Comparison of ENCODE assay signal across 8 cellular contexts in genomic region chr17:7004398-7005253, GRCh38. TPM values are rescaled to one million over a fixed set of nuclear protein-coding genes. Genes with fewer than 3 reads are reported as not detected.
DNase-seq lines count a peak whose midpoint lies in the region; ATAC-seq, FAIRE-seq and TF ChIP-seq lines count a peak whose summit lies in the region.

No MANE protein-coding gene starts in this region.

- CTCF ChIA-PET in CD8-positive, alpha-beta memory T cell (lab: Charles Lee): interaction anchor here (0.7 to 5.1 kb wide), 25 partner anchors 8 to 532 kb away, joined by 3 to 98 read pairs (median 4); partner anchors contain the start of genes ALOX12, BCL6B, SLC16A13 and TEKT1
- CTCF ChIA-PET in naive thymus-derived CD4-positive, alpha-beta T cell (lab: Charles Lee): interaction anchor here (0.5 to 9.4 kb wide), 19 partner anchors 11 to 1309 kb away, joined by 3 to 121 read pairs (median 4); partner anchors contain the start of gene SLC16A13

- peak; percentile 98 for ATAC-seq in naive thymus-derived CD4-positive, alpha-beta T cell
- ATAC-seq in GM18870 (IDR thresholded peaks at IDR 0.05; ENCODE audit: unreplicated experiment): no peak
- ATAC-seq in HG03025 (IDR thresholded peaks at IDR 0.05; ENCODE audit: low FRiP score, unreplicated experiment): no peak

- DNase-seq in CD8-positive, alpha-beta memory T cell: peak in 2 of 5 donors; percentile 69 to 76
- DNase-seq in GM19239 (ENCODE audit: insufficient read length, low spot score) (peak; percentile 63), NCI-H187 (lab: John Stamatoyannopoulos, UW) (peak; percentile 21 to 51), SW480 (ENCODE audit: low spot score) (peak; percentile 85), endothelial cell (ENCODE audit: low spot score) (peak; percentile 59)
- peak in 7 of 9 donors; percentile 67 to 80 (median 77) for DNase-seq in naive thymus-derived CD4-positive, alpha-beta T cell

- peak overlapping the region in 7 of 8 donors; percentile 7 to 88 (median 67) for H3K27ac Mint-ChIP-seq in CD8-positive, alpha-beta memory T cell
- H3K27ac Mint-ChIP-seq in endothelial cell (ENCODE audit: unreplicated experiment): no peak overlapping the region
- H3K27ac Mint-ChIP-seq in naive thymus-derived CD4-positive, alpha-beta T cell: peak overlapping the region in 8 of 9 donors; percentile 5 to 60 (median 31)

- H3K9me3 Mint-ChIP-seq in CD8-positive, alpha-beta memory T cell: no peaks in the 10 kb centered on the region
- H3K9me3 Mint-ChIP-seq in endothelial cell (ENCODE audit: unreplicated experiment): no peaks in the 10 kb centered on the region
- peaks cover 0 to 2% (median 0%) of the 10 kb centered on the region in 11 donors for H3K9me3 Mint-ChIP-seq in naive thymus-derived CD4-positive, alpha-beta T cell

- intact Hi-C loops in naive thymus-derived CD4-positive, alpha-beta T cell (cut with micrococcal nuclease): loop anchor here (1.0 to 5.0 kb wide), 6 partner anchors 8 to 337 kb away; partner anchors contain the start of gene RNASEK (in 1 of the 2)

- no peaks in the 10 kb centered on the region for H3K27me3 ChIP-seq in CD8-positive, alpha-beta memory T cell (ENCODE audit: insufficient read depth, low read length, poor library complexity, severe bottlenecking)
- H3K27me3 ChIP-seq in naive thymus-derived CD4-positive, alpha-beta T cell (ENCODE audit: control insufficient read depth in 2 of 2, insufficient read depth in 2 of 2, low read length in 2 of 2): no peaks in the 10 kb centered on the region

- H3K36me3 Mint-ChIP-seq in CD8-positive, alpha-beta memory T cell: peaks cover 4 to 66% (median 16%) of the 10 kb centered on the region in 3 donors
- H3K36me3 Mint-ChIP-seq in endothelial cell (ENCODE audit: low read depth, unreplicated experiment): peaks cover 26% of the 10 kb centered on the region
- peaks cover 4 to 37% (median 13%) of the 10 kb centered on the region in 5 donors for H3K36me3 Mint-ChIP-seq in naive thymus-derived CD4-positive, alpha-beta T cell

- POLR2A ChIA-PET in CD8-positive, alpha-beta memory T cell (lab: Charles Lee): interaction anchor here (0.5 to 1.0 kb wide), 2 partner anchors 90 to 606 kb away, joined by 3 read pairs; no protein-coding TSS in a partner anchor
- POLR2A ChIA-PET in naive thymus-derived CD4-positive, alpha-beta T cell (lab: Charles Lee): interaction anchor here (0.6 to 1.5 kb wide), 5 partner anchors 11 to 161 kb away, joined by 3 to 7 read pairs (median 4); no protein-coding TSS in a partner anchor

- H3K9me3 ChIP-seq in CD8-positive, alpha-beta memory T cell (ENCODE audit: low read length): no peaks in the 10 kb centered on the region
- no peaks in the 10 kb centered on the region for H3K9me3 ChIP-seq in naive thymus-derived CD4-positive, alpha-beta T cell (ENCODE audit: control insufficient read depth in 2 of 3, low read length in 3 of 3)

- peaks cover 25 to 39% (median 36%) of the 10 kb centered on the region in 3 donors for H3K4me1 Mint-ChIP-seq in CD8-positive, alpha-beta memory T cell
- no peaks in the 10 kb centered on the region for H3K4me1 Mint-ChIP-seq in endothelial cell (ENCODE audit: unreplicated experiment)
- peaks cover 14 to 42% (median 27%) of the 10 kb centered on the region in 7 donors for H3K4me1 Mint-ChIP-seq in naive thymus-derived CD4-positive, alpha-beta T cell

- peaks cover 3% of the 10 kb centered on the region for H3K4me1 ChIP-seq in CD8-positive, alpha-beta memory T cell (ENCODE audit: insufficient read depth, low read length)
- no peaks in the 10 kb centered on the region for H3K4me1 ChIP-seq in naive thymus-derived CD4-positive, alpha-beta T cell (ENCODE audit: control insufficient read depth in 2 of 2, insufficient read depth in 2 of 2, low read length in 2 of 2)

- peak; percentile 85 for TF ChIP-seq CTCF in endothelial cell (IDR thresholded peaks at IDR 0.05; ENCODE audit: unreplicated experiment)

- H3K36me3 ChIP-seq in CD8-positive, alpha-beta memory T cell (ENCODE audit: insufficient read depth, low read length): peaks cover 24% of the 10 kb centered on the region
- peaks cover 8 to 51% (median 12%) of the 10 kb centered on the region in 3 experiments for H3K36me3 ChIP-seq in naive thymus-derived CD4-positive, alpha-beta T cell (ENCODE audit: control insufficient read depth in 2 of 3, insufficient read depth in 3 of 3, low read length in 3 of 3)

- H3K4me3 ChIP-seq in CD8-positive, alpha-beta memory T cell (ENCODE audit: low read length): no peak overlapping the region
- no peak overlapping the region for H3K4me3 ChIP-seq in naive thymus-derived CD4-positive, alpha-beta T cell (ENCODE audit: low read length)

- H3K27me3 Mint-ChIP-seq in CD8-positive, alpha-beta memory T cell: peaks cover 0 to 1% of the 10 kb centered on the region in 2 donors
- peaks cover 3% of the 10 kb centered on the region for H3K27me3 Mint-ChIP-seq in endothelial cell (ENCODE audit: unreplicated experiment)
- no peaks in the 10 kb centered on the region for H3K27me3 Mint-ChIP-seq in naive thymus-derived CD4-positive, alpha-beta T cell

- peak; percentile 91 for FAIRE-seq in GM19239 (lab: Jason Lieb, UNC)

- H3K27ac ChIP-seq in CD8-positive, alpha-beta memory T cell (ENCODE audit: low read depth, low read length): no peak overlapping the region
- H3K27ac ChIP-seq in naive thymus-derived CD4-positive, alpha-beta T cell (ENCODE audit: low read depth, low read length): no peak overlapping the region

- H3K4me3 Mint-ChIP-seq in CD8-positive, alpha-beta memory T cell: peak overlapping the region in 1 of 7 donors; percentile 18
- no peak overlapping the region for H3K4me3 Mint-ChIP-seq in endothelial cell (ENCODE audit: unreplicated experiment)
- H3K4me3 Mint-ChIP-seq in naive thymus-derived CD4-positive, alpha-beta T cell: no peak overlapping the region

RNA-seq across cellular contexts. Expression of gene RNASEK, which starts 7.8 kb away (rescaled TPM):
- total RNA-seq in CD8-positive, alpha-beta memory T cell: 100 to 1,000 TPM; 160 to 169 TPM
- polyA plus RNA-seq in CD8-positive, alpha-beta memory T cell: 795 TPM
- total RNA-seq in endothelial cell (ENCODE audit: unreplicated experiment): 249 TPM
- total RNA-seq in naive thymus-derived CD4-positive, alpha-beta T cell: 100 to 1,000 TPM; 107 to 184 (median 140) TPM
- polyA plus RNA-seq in naive thymus-derived CD4-positive, alpha-beta T cell: 100 to 1,000 TPM; 539 to 628 TPM

RNA-seq across cellular contexts. Expression of gene ALOX12, which starts 8.8 kb away (rescaled TPM):
- not detected for total RNA-seq in CD8-positive, alpha-beta memory T cell
- polyA plus RNA-seq in CD8-positive, alpha-beta memory T cell: 0.47 TPM
- not detected for total RNA-seq in endothelial cell (ENCODE audit: unreplicated experiment)
- total RNA-seq in naive thymus-derived CD4-positive, alpha-beta T cell: 1 to 10 TPM in 1 of 5 experiments, not detected in 4; 1.0 TPM
- under 1 TPM; 0.08 to 0.48 TPM for polyA plus RNA-seq in naive thymus-derived CD4-positive, alpha-beta T cell

RNA-seq across cellular contexts. Expression of gene BCL6B, which starts 18.2 kb away (rescaled TPM):
- total RNA-seq in CD8-positive, alpha-beta memory T cell: under 1 TPM; 0.24 to 0.59 TPM
- polyA plus RNA-seq in CD8-positive, alpha-beta memory T cell: 0.09 TPM
- 271 TPM for total RNA-seq in endothelial cell (ENCODE audit: unreplicated experiment)
- total RNA-seq in naive thymus-derived CD4-positive, alpha-beta T cell: under 1 TPM in 1 of 5 experiments, not detected in 4; 0.70 TPM
- polyA plus RNA-seq in naive thymus-derived CD4-positive, alpha-beta T cell: not detected

RNA-seq across cellular contexts. Expression of gene SLC16A13, which starts 31.2 kb away (rescaled TPM):
- 1 to 10 TPM; 7.7 to 8.1 TPM for total RNA-seq in CD8-positive, alpha-beta memory T cell
- 1.4 TPM for polyA plus RNA-seq in CD8-positive, alpha-beta memory T cell
- 25.8 TPM for total RNA-seq in endothelial cell (ENCODE audit: unreplicated experiment)
- total RNA-seq in naive thymus-derived CD4-positive, alpha-beta T cell: 10 to 100 TPM in 3 of 5 experiments, 1 to 10 TPM in 2; 3.4 to 20.9 (median 15.0) TPM
- polyA plus RNA-seq in naive thymus-derived CD4-positive, alpha-beta T cell: 1 to 10 TPM; 1.8 to 3.5 TPM

RNA-seq across cellular contexts. Expression of gene SLC16A11, which starts 39.3 kb away (rescaled TPM):
- total RNA-seq in CD8-positive, alpha-beta memory T cell: 1 to 10 TPM; 1.3 to 1.8 TPM
- polyA plus RNA-seq in CD8-positive, alpha-beta memory T cell: 1.6 TPM
- 0.33 TPM for total RNA-seq in endothelial cell (ENCODE audit: unreplicated experiment)
- 1 to 10 TPM in 3 of 5 experiments, under 1 TPM in 2; 0.24 to 1.7 (median 1.4) TPM for total RNA-seq in naive thymus-derived CD4-positive, alpha-beta T cell
- polyA plus RNA-seq in naive thymus-derived CD4-positive, alpha-beta T cell: 1 to 10 TPM; 1.1 TPM

Comparison
In these comparisons a context has a peak if more than half of its experiments do, and no peak if none do; other contexts are left out.
1. RNA of gene BCL6B, which starts 18.2 kb away (total RNA-seq): 271 TPM in endothelial cell (single experiment); 0.24 to 0.59 TPM in CD8-positive, alpha-beta memory T cell and 0.70 TPM in naive thymus-derived CD4-positive, alpha-beta T cell; every median in the first group is over 100 times any median in the second.